Comparison of ENCODE assay signal across 9 cellular contexts in the genomic region with DNA sequence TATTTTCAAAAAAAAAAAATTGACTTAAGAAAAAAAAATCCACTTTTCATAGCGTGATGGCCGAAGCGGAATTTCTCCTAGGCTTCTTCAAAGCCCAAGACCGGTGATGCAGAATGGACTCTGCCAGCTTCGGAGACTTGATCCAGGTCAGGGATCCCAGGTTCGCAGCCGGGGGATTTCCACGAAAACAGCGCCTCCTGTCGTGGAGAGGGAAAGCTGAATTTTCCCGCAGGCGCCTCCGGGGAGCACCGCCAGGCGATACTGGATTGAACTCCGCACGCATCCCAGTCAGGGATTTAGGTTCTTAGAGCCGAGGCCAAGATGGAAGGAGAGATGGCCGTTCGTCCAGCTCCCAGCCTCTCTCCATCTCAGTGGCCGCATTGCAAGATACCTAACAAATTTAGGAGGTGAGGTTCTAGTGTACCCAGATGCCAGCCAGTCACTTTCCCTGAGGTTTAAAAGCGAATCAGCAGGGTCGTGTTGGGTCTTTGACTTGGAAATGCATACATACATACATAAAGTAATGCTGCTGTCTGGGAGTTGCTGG. TPM values are rescaled to one million over a fixed set of nuclear protein-coding genes. Genes with fewer than 3 reads are reported as not detected.
DNase-seq lines count a peak whose midpoint lies in the region; ATAC-seq and TF ChIP-seq lines count a peak whose summit lies in the region.
"Had no signal": no experiment of that assay in that cellular context is flagged by ENCODE, and none has a peak within 500 bp of the region (broad histone marks: within the 10 kb centered on the region; RNA-seq: fewer than 3 reads in every experiment).

No MANE protein-coding gene starts in this region.

- H3K9me2 ChIP-seq in MM.1S (replicated peaks; ENCODE audit: insufficient read depth, low read length) = no peaks in the 10 kb centered on the region

- peaks cover 7% of the 10 kb centered on the region for H3F3A ChIP-seq in MM.1S (ENCODE audit: insufficient read depth, low read length)

- peaks cover 5% of the 10 kb centered on the region for H3K36me3 Mint-ChIP-seq in endothelial cell (ENCODE audit: low read depth, unreplicated experiment)
- H3K36me3 Mint-ChIP-seq in nephron progenitor cell (ENCODE audit: low read depth) = no peaks in the 10 kb centered on the region
- H3K36me3 Mint-ChIP-seq in activated CD8-positive, alpha-beta T cell treated with anti-CD3 and anti-CD28 coated beads, Interleukin-2, amount 10 ng/mL, durations not matched to agents 7 days and 5 days (ENCODE audit: low read depth) = peaks cover 16% of the 10 kb centered on the region

- no peak overlapping the region for H3K4me3 ChIP-seq in MM.1S (ENCODE audit: low read length)

- ATAC-seq in activated CD8-positive, alpha-beta T cell treated with anti-CD3 and anti-CD28 coated beads, Interleukin-2, amount 10 ng/mL, durations not matched to agents 7 days and 5 days = no peak

- POLR2A ChIA-PET in activated CD8-positive, alpha-beta T cell treated with anti-CD3 and anti-CD28 coated beads, Interleukin-2, amount 10 ng/mL, durations not matched to agents 7 days and 5 days (lab: Charles Lee) = no interaction called here

- no peaks in the 10 kb centered on the region for H4K20me1 ChIP-seq in MM.1S (ENCODE audit: insufficient read depth, low read length)

- H3K9me3 ChIP-seq in MM.1S (replicated peaks; ENCODE audit: insufficient read depth, low read length) = no peaks in the 10 kb centered on the region

- H3K27me3 Mint-ChIP-seq in endothelial cell (ENCODE audit: unreplicated experiment) = peaks cover 50% of the 10 kb centered on the region
- H3K27me3 Mint-ChIP-seq in nephron progenitor cell (ENCODE audit: low read depth, poor library complexity) = peaks cover 99% of the 10 kb centered on the region
- H3K27me3 Mint-ChIP-seq in activated CD8-positive, alpha-beta T cell treated with anti-CD3 and anti-CD28 coated beads, Interleukin-2, amount 10 ng/mL, durations not matched to agents 7 days and 5 days (ENCODE audit: low read depth) = peaks cover 67% of the 10 kb centered on the region

- TF ChIP-seq CTCF in endothelial cell (IDR thresholded peaks at IDR 0.05; ENCODE audit: unreplicated experiment) (peak; percentile 60), nephron progenitor cell (IDR thresholded peaks at IDR 0.05) (peak; percentile 39), MM.1S (IDR thresholded peaks at IDR 0.05; ENCODE audit: low read length) (no peak)

- H3K9me3 Mint-ChIP-seq in endothelial cell (ENCODE audit: unreplicated experiment) (no peaks in the 10 kb centered on the region), nephron progenitor cell (no peaks in the 10 kb centered on the region)
- H3K9me3 Mint-ChIP-seq in activated CD8-positive, alpha-beta T cell treated with anti-CD3 and anti-CD28 coated beads, Interleukin-2, amount 10 ng/mL, durations not matched to agents 7 days and 5 days (ENCODE audit: insufficient read depth) = peaks cover 12% of the 10 kb centered on the region

- no peak overlapping the region for H3K4me2 ChIP-seq in MM.1S (ENCODE audit: low read depth, low read length)

- no peak overlapping the region for H3K9ac ChIP-seq in MM.1S (ENCODE audit: low read length)

- DNase-seq in DMS153 (lab: John Stamatoyannopoulos, UW) (peak; percentile 83), NCI-H146 (lab: John Stamatoyannopoulos, UW) (peak; percentile 62), endothelial cell (ENCODE audit: low spot score) (peak; percentile 65), nephron progenitor cell (peak; percentile 53), MM.1S (no peak), amygdala (lab: John Stamatoyannopoulos, UW) (no peak)
- DNase-seq in activated CD8-positive, alpha-beta memory T cell treated with anti-CD3 and anti-CD28 coated beads, Interleukin-2, amount 50 U/mL, for 48 hours = no peak
- DNase-seq in activated CD8-positive, alpha-beta T cell treated with anti-CD3 and anti-CD28 coated beads, Interleukin-2, amount 10 ng/mL, durations not matched to agents 7 days and 5 days = no peak
- DNase-seq: activated gamma-delta T cell treated with Interleukin-2 at 50 U/mL for 16 hours had no signal

- H3K27ac Mint-ChIP-seq in endothelial cell (ENCODE audit: unreplicated experiment) = no peak overlapping the region
- no peak overlapping the region for H3K27ac Mint-ChIP-seq in nephron progenitor cell
- no peak overlapping the region for H3K27ac Mint-ChIP-seq in activated CD8-positive, alpha-beta T cell treated with anti-CD3 and anti-CD28 coated beads, Interleukin-2, amount 10 ng/mL, durations not matched to agents 7 days and 5 days

- H3K36me3 ChIP-seq in MM.1S (replicated peaks; ENCODE audit: insufficient read depth, low read length) = no peaks in the 10 kb centered on the region

- H3K4me1 Mint-ChIP-seq in endothelial cell (ENCODE audit: unreplicated experiment) = peaks cover 21% of the 10 kb centered on the region
- peaks cover 26% of the 10 kb centered on the region for H3K4me1 Mint-ChIP-seq in nephron progenitor cell
- peaks cover 21% of the 10 kb centered on the region for H3K4me1 Mint-ChIP-seq in activated CD8-positive, alpha-beta T cell treated with anti-CD3 and anti-CD28 coated beads, Interleukin-2, amount 10 ng/mL, durations not matched to agents 7 days and 5 days (ENCODE audit: low read depth)

- CTCF ChIA-PET in activated CD8-positive, alpha-beta T cell treated with anti-CD3 and anti-CD28 coated beads, Interleukin-2, amount 10 ng/mL, durations not matched to agents 7 days and 5 days (lab: Charles Lee) = interaction anchor here (1.0 kb wide), 1 partner anchor 9 kb away, joined by 4 read pairs; no protein-coding TSS in a partner anchor

- H3K4me3 Mint-ChIP-seq in endothelial cell (ENCODE audit: unreplicated experiment) = peak overlapping the region; percentile 51
- H3K4me3 Mint-ChIP-seq in nephron progenitor cell = peak overlapping the region; percentile 25
- no peak overlapping the region for H3K4me3 Mint-ChIP-seq in activated CD8-positive, alpha-beta T cell treated with anti-CD3 and anti-CD28 coated beads, Interleukin-2, amount 10 ng/mL, durations not matched to agents 7 days and 5 days

- H3K27me3 ChIP-seq in MM.1S (replicated peaks; ENCODE audit: insufficient read depth, low read length) = no peaks in the 10 kb centered on the region

- H3K79me2 ChIP-seq in MM.1S (ENCODE audit: low read length) = peaks cover 13% of the 10 kb centered on the region

- no peak overlapping the region for H2AFZ ChIP-seq in MM.1S (ENCODE audit: low read length)

- no peak overlapping the region for H3K27ac ChIP-seq in MM.1S (ENCODE audit: low read length)

- no peaks in the 10 kb centered on the region for H3K4me1 ChIP-seq in MM.1S (ENCODE audit: low read length)

RNA-seq across cellular contexts. Expression of a gene that starts 2.2 kb away (rescaled TPM):
- 8.5 TPM for total RNA-seq in endothelial cell (ENCODE audit: unreplicated experiment)
- total RNA-seq in activated CD8-positive, alpha-beta T cell treated with anti-CD3 and anti-CD28 coated beads, Interleukin-2, amount 10 ng/mL, durations not matched to agents 7 days and 5 days = not detected

RNA-seq across cellular contexts. Expression of a gene that starts 2.6 kb away (rescaled TPM):
- 5.2 TPM for total RNA-seq in endothelial cell (ENCODE audit: unreplicated experiment)
- total RNA-seq in activated CD8-positive, alpha-beta T cell treated with anti-CD3 and anti-CD28 coated beads, Interleukin-2, amount 10 ng/mL, durations not matched to agents 7 days and 5 days = not detected

Comparison
In these comparisons a context has a peak if more than half of its experiments do, and no peak if none do; other contexts are left out.
1. DNase-seq: peak in DMS153 (single experiment), NCI-H146 (single experiment), endothelial cell (single experiment) and nephron progenitor cell (single experiment); none in activated CD8-positive, alpha-beta memory T cell treated with anti-CD3 and anti-CD28 coated beads, Interleukin-2, amount 50 U/mL, for 48 hours (single experiment), MM.1S (single experiment), activated CD8-positive, alpha-beta T cell treated with anti-CD3 and anti-CD28 coated beads, Interleukin-2, amount 10 ng/mL, durations not matched to agents 7 days and 5 days (single experiment) and amygdala (0 of 56).